18 cellular contexts compared by ENCODE assay signal in genomic region chr19:50629801-50630200, GRCh38. TPM values are rescaled to one million over a fixed set of nuclear protein-coding genes. Genes with fewer than 3 reads are reported as not detected.
DNase-seq lines count a peak whose midpoint lies in the region; ATAC-seq and TF ChIP-seq lines count a peak whose summit lies in the region.
"Had no signal": no experiment of that assay in that cellular context is flagged by ENCODE, and none has a peak within 500 bp of the region (broad histone marks: within the 10 kb centered on the region; RNA-seq: fewer than 3 reads in every experiment).

No MANE protein-coding gene starts in this region.

- H3K27me3 ChIP-seq in H7 (ENCODE audit: control insufficient read depth, insufficient read depth, low read length), result no peaks in the 10 kb centered on the region
- no peaks in the 10 kb centered on the region for H3K27me3 ChIP-seq in osteoblast (ENCODE audit: insufficient read depth, low read length)
- peaks cover 0 to 48% (median 0%) of the 10 kb centered on the region in 7 donors for H3K27me3 ChIP-seq in spleen (replicated peaks in 1 of 7)

- H3K4me3 ChIP-seq in H7 (ENCODE audit: insufficient read depth, low read depth, low read length) (no peak overlapping the region), osteoblast (ENCODE audit: insufficient read depth, low read length) (no peak overlapping the region), spleen (no peak overlapping the region)
- H3K4me3 ChIP-seq: A549 had no signal

- ATAC-seq in GM21423 (IDR thresholded peaks at IDR 0.05; ENCODE audit: unreplicated experiment), result no peak

- H3K4me1 ChIP-seq in osteoblast (ENCODE audit: insufficient read depth, low read length) (no peaks in the 10 kb centered on the region), spleen (no peaks in the 10 kb centered on the region)
- H3K4me1 ChIP-seq: A549 had no signal

- no peaks in the 10 kb centered on the region for H4K20me1 ChIP-seq in osteoblast (ENCODE audit: insufficient read depth, low read length)

- H3K36me3 ChIP-seq in H7 (replicated peaks; ENCODE audit: control insufficient read depth, insufficient read depth, low read length) (no peaks in the 10 kb centered on the region), osteoblast (ENCODE audit: insufficient read depth, low read length) (no peaks in the 10 kb centered on the region), spleen (no peaks in the 10 kb centered on the region)

- no peaks in the 10 kb centered on the region for H3K79me2 ChIP-seq in osteoblast (ENCODE audit: insufficient read depth, low read length)

- 74 to 87% (median 77%) methylated on average over 8 to 14 of the region's 14 CpGs for WGBS in spleen, 5 donors

- no peak overlapping the region for H2AFZ ChIP-seq in osteoblast (ENCODE audit: low read length)

- intact Hi-C loops in spleen (cut with DNase I; ENCODE audit: low total_unique reads), result no loop called here

- no peak for TF ChIP-seq CTCF in osteoblast (IDR thresholded peaks at IDR 0.05; ENCODE audit: extremely low read depth, low read depth, low read length)
- TF ChIP-seq CTCF in spleen (IDR thresholded peaks at IDR 0.05 in 8 of 11, conservative IDR thresholded peaks at IDR 0.05 in 3 of 11), result no peak

- DNase-seq in D341Med (ENCODE audit: low spot score) (peak; percentile 27), H7 (peak; percentile 69), osteoblast (ENCODE audit: insufficient read length, low spot score, missing footprints) (peak; percentile 38), spleen (peak; percentile 29), activated gamma-delta T cell treated with Interleukin-2 at 50 U/mL for 16 hours (no peak), dermis blood vessel endothelial cell (no peak), NCI-H1105 (lab: John Stamatoyannopoulos, UW) (no peak)
- DNase-seq: 8988T; C1 segment of cervical spinal cord; Calu3; CD4-positive, alpha-beta memory T cell; COR-L47; DMS153; DND-41; GOT3; HCEC 1CT had no signal

- H3K4me2 ChIP-seq in osteoblast (ENCODE audit: insufficient read depth, low read length), result no peak overlapping the region
- H3K4me2 ChIP-seq: A549 had no signal

- no peak for TF ChIP-seq POLR2A in spleen (IDR thresholded peaks at IDR 0.05)

- H3K9me3 ChIP-seq in osteoblast (ENCODE audit: low read depth, low read length) (peaks cover 6% of the 10 kb centered on the region), spleen (peaks cover 5 to 33% (median 26%) of the 10 kb centered on the region in 8 donors)

- H3K27ac ChIP-seq in osteoblast (ENCODE audit: low read depth, low read length), result no peak overlapping the region
- H3K27ac ChIP-seq in spleen, result no peak overlapping the region
- H3K27ac ChIP-seq: A549 had no signal

RNA-seq across cellular contexts. Expression of gene SYT3, which starts 9.9 kb away (rescaled TPM):
- 0.66 and 1.8 TPM in 2 replicates for total RNA-seq in H7 (2014; rRNA removed; shearing (Covaris generic))
- 0.36 TPM in 1 of 2 replicates, not detected in the other for total RNA-seq in osteoblast
- under 1 TPM in 3 of 7 donors, not detected in 4; 0.28 to 0.51 (median 0.32) TPM for total RNA-seq in spleen
- under 1 TPM; 0.02 to 0.20 (median 0.06) TPM for polyA plus RNA-seq in spleen
- total RNA-seq in dermis blood vessel endothelial cell, result under 0.01 TPM in 1 of 2 replicates, not detected in the other
- total RNA-seq: Calu3; CD4-positive, alpha-beta memory T cell had no signal

RNA-seq across cellular contexts. Expression of gene C19orf81, which starts 19.4 kb away (rescaled TPM):
- 7.8 and 8.0 TPM in 2 replicates for total RNA-seq in H7 (2014; rRNA removed; shearing (Covaris generic))
- total RNA-seq in osteoblast (not detected in 2 replicates), spleen (not detected), dermis blood vessel endothelial cell (0.28 TPM in 1 of 2 replicates, not detected in the other)
- not detected for polyA plus RNA-seq in spleen
- total RNA-seq: Calu3; CD4-positive, alpha-beta memory T cell had no signal
- polyA plus RNA-seq: CD4-positive, alpha-beta memory T cell had no signal

Comparison
In these comparisons a context has a peak if more than half of its experiments do, and no peak if none do; other contexts are left out.
1. DNase-seq: peak in D341Med (single experiment), H7 (single experiment), osteoblast (single experiment) and spleen (single experiment); none in activated gamma-delta T cell treated with Interleukin-2 at 50 U/mL for 16 hours (single experiment), dermis blood vessel endothelial cell (single experiment) and NCI-H1105 (single experiment).